2 cellular contexts compared by ENCODE assay signal in the genomic region with DNA sequence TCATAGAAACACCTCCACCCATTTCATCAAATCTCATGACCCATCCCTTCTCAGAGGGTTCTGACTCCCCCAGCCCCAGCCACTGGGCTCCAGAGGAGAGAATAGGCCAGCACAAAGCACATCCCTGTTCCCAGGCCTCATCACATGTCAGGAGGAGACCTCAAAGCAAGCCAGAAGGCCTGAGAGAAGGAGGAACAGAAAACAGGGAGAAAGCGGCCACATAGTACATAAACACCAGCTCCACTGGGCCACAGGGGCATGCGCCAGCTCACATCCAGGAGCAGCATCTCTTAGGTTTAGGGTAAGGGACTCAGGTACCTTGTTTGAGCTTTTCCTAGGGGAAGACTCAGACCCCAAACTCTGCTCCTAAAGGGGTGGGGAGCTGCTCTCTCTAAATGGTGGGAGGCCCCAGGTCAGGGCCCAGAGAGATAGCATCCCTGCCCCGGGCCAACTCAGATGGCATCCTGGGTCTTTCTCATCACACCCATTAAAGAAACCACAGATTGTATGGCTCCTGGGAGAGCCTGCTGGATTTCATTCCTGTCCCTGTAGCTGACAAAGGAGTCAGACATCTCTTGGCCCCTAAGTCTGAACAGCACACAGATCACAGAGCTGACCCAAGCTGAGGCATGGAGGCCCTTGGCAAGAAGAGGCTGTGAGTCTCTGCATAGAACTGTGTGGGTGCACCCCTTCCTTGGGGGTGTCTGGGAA.
TF ChIP-seq lines count a peak whose summit lies in the region.

No MANE protein-coding gene starts in this region.

TF ChIP-seq in SK-N-SH, 30 proteins besides CTCF, POLR2A, EP300 and RAD21 (continued from another document):
- TF ChIP-seq, protein P1, sequence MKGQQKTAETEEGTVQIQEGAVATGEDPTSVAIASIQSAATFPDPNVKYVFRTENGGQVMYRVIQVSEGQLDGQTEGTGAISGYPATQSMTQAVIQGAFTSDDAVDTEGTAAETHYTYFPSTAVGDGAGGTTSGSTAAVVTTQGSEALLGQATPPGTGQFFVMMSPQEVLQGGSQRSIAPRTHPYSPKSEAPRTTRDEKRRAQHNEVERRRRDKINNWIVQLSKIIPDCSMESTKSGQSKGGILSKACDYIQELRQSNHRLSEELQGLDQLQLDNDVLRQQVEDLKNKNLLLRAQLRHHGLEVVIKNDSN (IDR thresholded peaks at IDR 0.05; ENCODE audit: borderline replicate concordance, low read depth): no peak
- no peak for TF ChIP-seq CHD2 (IDR thresholded peaks at IDR 0.05; ENCODE audit: low read length, partially characterized antibody)
- no peak for TF ChIP-seq SMC3 (IDR thresholded peaks at IDR 0.05; ENCODE audit: low read depth, low read length)
- TF ChIP-seq RFX5 (IDR thresholded peaks at IDR 0.05; ENCODE audit: low read length): no peak
- no peak for TF ChIP-seq NRF1 (IDR thresholded peaks at IDR 0.05; ENCODE audit: low read depth, low read length)
- no peak for TF ChIP-seq TEAD4 (IDR thresholded peaks at IDR 0.05; ENCODE audit: borderline replicate concordance, insufficient read depth)

TF ChIP-seq in SK-N-SH treated with all-trans-retinoic acid at 6 μM for 48 hours, 23 proteins besides CTCF, POLR2A, EP300 and RAD21 (continued from another document):
- TF ChIP-seq, protein P2, sequence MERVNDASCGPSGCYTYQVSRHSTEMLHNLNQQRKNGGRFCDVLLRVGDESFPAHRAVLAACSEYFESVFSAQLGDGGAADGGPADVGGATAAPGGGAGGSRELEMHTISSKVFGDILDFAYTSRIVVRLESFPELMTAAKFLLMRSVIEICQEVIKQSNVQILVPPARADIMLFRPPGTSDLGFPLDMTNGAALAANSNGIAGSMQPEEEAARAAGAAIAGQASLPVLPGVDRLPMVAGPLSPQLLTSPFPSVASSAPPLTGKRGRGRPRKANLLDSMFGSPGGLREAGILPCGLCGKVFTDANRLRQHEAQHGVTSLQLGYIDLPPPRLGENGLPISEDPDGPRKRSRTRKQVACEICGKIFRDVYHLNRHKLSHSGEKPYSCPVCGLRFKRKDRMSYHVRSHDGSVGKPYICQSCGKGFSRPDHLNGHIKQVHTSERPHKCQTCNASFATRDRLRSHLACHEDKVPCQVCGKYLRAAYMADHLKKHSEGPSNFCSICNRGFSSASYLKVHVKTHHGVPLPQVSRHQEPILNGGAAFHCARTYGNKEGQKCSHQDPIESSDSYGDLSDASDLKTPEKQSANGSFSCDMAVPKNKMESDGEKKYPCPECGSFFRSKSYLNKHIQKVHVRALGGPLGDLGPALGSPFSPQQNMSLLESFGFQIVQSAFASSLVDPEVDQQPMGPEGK (CRISPR knock-in tag; IDR thresholded peaks at IDR 0.05; ENCODE audit: borderline replicate concordance): no peak
- TF ChIP-seq SNAI2 (CRISPR knock-in tag; IDR thresholded peaks at IDR 0.05) (no peak), ZC3H10 (CRISPR knock-in tag; IDR thresholded peaks at IDR 0.05) (no peak)
